ENCODE assay signal across 8 cellular contexts in the genomic region with DNA sequence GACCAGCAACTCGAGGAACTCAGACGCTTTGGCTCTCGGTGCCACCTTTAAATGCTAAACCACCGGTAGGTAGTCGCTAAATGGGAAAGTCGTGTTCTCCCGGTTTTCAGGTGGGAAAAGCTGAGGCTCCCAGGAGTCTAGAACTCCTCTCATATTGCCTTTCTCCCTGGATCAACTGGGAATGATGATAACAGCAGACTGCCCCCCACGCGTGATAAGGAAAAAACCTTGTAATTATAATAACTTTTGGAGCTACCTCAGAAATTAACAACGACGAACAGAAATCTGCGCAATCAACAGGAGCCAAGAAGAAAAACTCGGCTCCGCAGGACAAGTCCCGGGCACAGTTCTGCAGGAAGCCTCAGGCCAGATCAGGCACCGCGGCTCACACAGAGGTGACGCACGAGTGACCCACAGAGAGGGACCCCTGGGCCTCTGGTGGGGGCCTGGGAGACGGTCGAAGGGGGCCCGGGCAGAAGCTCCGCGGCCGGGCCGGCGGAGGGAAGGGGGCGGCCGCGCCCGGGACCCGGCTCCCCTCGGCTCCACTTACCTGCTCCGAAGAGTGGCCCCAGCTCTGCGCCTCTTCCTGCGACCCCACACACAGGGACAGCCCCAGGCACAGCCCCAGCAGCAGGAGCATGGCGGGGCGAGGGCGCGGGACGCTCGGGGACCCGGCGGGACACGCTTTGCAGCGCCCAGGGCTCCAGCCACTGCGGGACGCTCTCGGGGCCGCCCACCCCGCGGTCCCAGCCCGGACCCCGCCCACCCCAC. TPM values are rescaled to one million over a fixed set of nuclear protein-coding genes. Genes with fewer than 3 reads are reported as not detected.
A peak's percentile ranks its signal among the peaks of the same experiment; 100 is the strongest.
DNase-seq lines count a peak whose midpoint lies in the region; ATAC-seq and TF ChIP-seq lines count a peak whose summit lies in the region.

Gene ITIH5, minus strand, starts transcription at position 714 of the 771 bp plus-strand sequence. Its CDS starts 74 bp downstream, at position 640.

- H3K27ac ChIP-seq in left lung, result no peak within 1 kb of the TSS
- peak within 1 kb of the TSS; percentile 13 to 77 (median 57) for H3K27ac ChIP-seq in stomach

- peak within 1 kb of the TSS in 2 of 5 experiments; percentile 30 to 36 for H3K27ac Mint-ChIP-seq in brain

- peak; percentile 27 for DNase-seq in HuH-7.5 (ENCODE audit: low spot score)
- peak in 1 of 2 donors; percentile 71 for DNase-seq in left lung
- no peak for DNase-seq in stomach
- DNase-seq in NCI-H1436 treated with DMSO at 0.1 percent for 48 hours (lab: John Stamatoyannopoulos, UW), result no peak
- no peak for DNase-seq in T1000 (lab: John Stamatoyannopoulos, UW)

- peak within 1 kb of the TSS; percentile 50 to 58 for H3K4me3 ChIP-seq in left lung
- H3K4me3 ChIP-seq in stomach, result peak within 1 kb of the TSS; percentile 68 to 76 (median 70)

- H3K27me3 ChIP-seq in left lung, result peaks cover 0 to 62% of the 10 kb centered on the region in 2 donors
- peaks cover 0 to 87% (median 38%) of the 10 kb centered on the region in 3 donors for H3K27me3 ChIP-seq in stomach

- H3K4me3 Mint-ChIP-seq in brain, result peak within 1 kb of the TSS; percentile 80 to 92 (median 91)

- ATAC-seq in left lung (peak; percentile 52), GM18870 (IDR thresholded peaks at IDR 0.05; ENCODE audit: unreplicated experiment) (no peak), GM18868 (IDR thresholded peaks at IDR 0.05; ENCODE audit: unreplicated experiment) (no peak)

- no peaks in the 10 kb centered on the region for H3K9me3 ChIP-seq in left lung
- no peaks in the 10 kb centered on the region for H3K9me3 ChIP-seq in stomach

- peaks cover 73% of the 10 kb centered on the region for H3K27me3 Mint-ChIP-seq in brain

- H3K4me1 Mint-ChIP-seq in brain, result peaks cover 29% of the 10 kb centered on the region

- no peaks in the 10 kb centered on the region for H3K36me3 Mint-ChIP-seq in brain

- 1 to 4% (median 2%) methylated on average over 19 to 54 of the region's 54 CpGs for WGBS in stomach, 5 donors

- peaks cover 0 to 4% (median 0%) of the 10 kb centered on the region in 5 experiments for H3K9me3 Mint-ChIP-seq in brain

- H3K36me3 ChIP-seq in left lung (no peaks in the 10 kb centered on the region), stomach (no peaks in the 10 kb centered on the region)

- TF ChIP-seq POLR2A in stomach (IDR thresholded peaks at IDR 0.05), result no peak

- H3K4me1 ChIP-seq in left lung (peaks cover 0 to 13% of the 10 kb centered on the region in 2 donors), stomach (peaks cover 0 to 33% (median 24%) of the 10 kb centered on the region in 4 donors)

- intact Hi-C loops in left lung (cut with DNase I), result no loop called here
- intact Hi-C loops in stomach (cut with DNase I; ENCODE audit: low total_unique reads), result no loop called here

- no peak for TF ChIP-seq EP300 in stomach (IDR thresholded peaks at IDR 0.05)

- TF ChIP-seq CTCF in brain (conservative IDR thresholded peaks at IDR 0.05) (no peak), left lung (IDR thresholded peaks at IDR 0.05) (no peak), stomach (IDR thresholded peaks at IDR 0.05) (no peak)

RNA-seq across cellular contexts. Expression of gene ITIH5, which starts in this region (rescaled TPM):
- polyA plus RNA-seq in brain (ENCODE audit: insufficient read depth, low read depth, low replicate concordance) (19.7 TPM), stomach (1 to 10 TPM; 4.0 to 6.4 (median 4.1) TPM)
- total RNA-seq in left lung (1 to 10 TPM; 7.0 to 9.7 TPM), stomach (10 to 100 TPM; 10.4 to 28.6 (median 24.4) TPM)

Comparison
In these comparisons a context has a peak if more than half of its experiments do, and no peak if none do; other contexts are left out.
1. H3K27ac ChIP-seq: peak in stomach (5 of 5); none in left lung (0 of 2).